Comparison of ENCODE assay signal across 1 cellular context in the genomic region with DNA sequence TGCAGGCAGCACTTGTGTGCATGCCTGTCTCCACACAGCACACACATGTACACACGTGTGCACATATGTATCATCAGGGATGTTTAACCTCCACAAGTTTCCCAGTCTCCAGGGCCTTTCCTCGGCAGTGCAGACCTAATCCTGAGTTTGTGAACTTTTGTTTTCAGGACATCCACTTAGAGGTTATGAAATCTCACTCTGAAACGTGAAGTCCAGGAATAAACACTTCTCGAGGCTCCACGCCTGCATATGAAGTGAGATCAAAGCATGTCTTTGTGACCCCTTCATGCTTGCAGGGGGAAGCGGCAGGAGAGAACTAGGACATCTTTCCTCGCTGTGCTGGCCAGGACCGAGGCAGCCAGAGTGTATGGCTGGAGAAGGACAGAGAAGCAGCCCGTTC.
TF ChIP-seq lines count a peak whose summit lies in the region.

No MANE protein-coding gene starts in this region.

TF ChIP-seq in IMR-90, 13 proteins besides CTCF, POLR2A, EP300 and RAD21:
- TF ChIP-seq MXI1 (IDR thresholded peaks at IDR 0.05; ENCODE audit: borderline replicate concordance, low read depth, low read length): no peak
- TF ChIP-seq CEBPB (IDR thresholded peaks at IDR 0.05; ENCODE audit: low read depth, low read length): no peak
- TF ChIP-seq FOS (IDR thresholded peaks at IDR 0.05; ENCODE audit: low read depth, low read length): no peak
- TF ChIP-seq RCOR1 (IDR thresholded peaks at IDR 0.05; ENCODE audit: insufficient replicate concordance, low read length): no peak
- no peak for TF ChIP-seq ELK1 (IDR thresholded peaks at IDR 0.05; ENCODE audit: borderline replicate concordance, low read depth, low read length)
- no peak for TF ChIP-seq USF2 (IDR thresholded peaks at IDR 0.05; ENCODE audit: low read depth, low read length)
- no peak for TF ChIP-seq MAFK (IDR thresholded peaks at IDR 0.05; ENCODE audit: low read depth, low read length)
- TF ChIP-seq SMC3 (IDR thresholded peaks at IDR 0.05; ENCODE audit: low read depth, low read length): no peak
- TF ChIP-seq RFX5 (IDR thresholded peaks at IDR 0.05; ENCODE audit: low read depth, low read length): no peak
- TF ChIP-seq NFE2L2 (IDR thresholded peaks at IDR 0.05; ENCODE audit: low read depth, low read length): no peak
- TF ChIP-seq CHD1 (IDR thresholded peaks at IDR 0.05; ENCODE audit: low read depth, low read length): no peak
- TF ChIP-seq MAZ (IDR thresholded peaks at IDR 0.05; ENCODE audit: borderline replicate concordance, low read depth, low read length): no peak
- no peak for TF ChIP-seq BHLHE40 (IDR thresholded peaks at IDR 0.05; ENCODE audit: low read depth, low read length)
